Comparison of ENCODE assay signal across 8 cellular contexts in genomic region chr7:54663603-54664234, GRCh38.
DNase-seq lines count a peak whose midpoint lies in the region; ATAC-seq and TF ChIP-seq lines count a peak whose summit lies in the region.

No MANE protein-coding gene starts in this region.

- ATAC-seq in left cardiac atrium, result no peak
- ATAC-seq in activated T-helper 17 cell treated with anti-CD3 and anti-CD28 coated beads, Interleukin-2, amount 50 U/mL, for 72 hours (replicated peaks), result no peak
- ATAC-seq in lower lobe of right lung, result peak in 1 of 2 donors; percentile 28
- no peak for ATAC-seq in upper lobe of right lung

- H3K4me1 ChIP-seq in cardiac muscle cell (ENCODE audit: low read depth), result no peaks in the 10 kb centered on the region
- peaks cover 10% of the 10 kb centered on the region for H3K4me1 ChIP-seq in lower lobe of right lung
- H3K4me1 ChIP-seq in upper lobe of right lung, result no peaks in the 10 kb centered on the region

- TF ChIP-seq CTCF in cardiac muscle cell (IDR thresholded peaks at IDR 0.05; ENCODE audit: low read depth, low read length), result no peak
- no peak for TF ChIP-seq CTCF in lower lobe of right lung (IDR thresholded peaks at IDR 0.05)
- no peak for TF ChIP-seq CTCF in upper lobe of right lung (IDR thresholded peaks at IDR 0.05)

- intact Hi-C loops in left cardiac atrium (cut with DNase I) (no loop called here), lower lobe of right lung (cut with DNase I) (no loop called here), upper lobe of right lung (cut with DNase I) (no loop called here)

- H3K9me3 ChIP-seq in cardiac muscle cell (ENCODE audit: low read depth) (no peaks in the 10 kb centered on the region), lower lobe of right lung (no peaks in the 10 kb centered on the region), upper lobe of right lung (no peaks in the 10 kb centered on the region)

- H3K4me3 Mint-ChIP-seq in activated T-helper 17 cell treated with anti-CD3 and anti-CD28 coated beads, Interleukin-2, amount 50 U/mL, for 72 hours, result peak overlapping the region; percentile 51

- peaks cover 36% of the 10 kb centered on the region for H3K27me3 Mint-ChIP-seq in activated T-helper 17 cell treated with anti-CD3 and anti-CD28 coated beads, Interleukin-2, amount 50 U/mL, for 72 hours

- peaks cover 11% of the 10 kb centered on the region for H3K4me1 Mint-ChIP-seq in activated T-helper 17 cell treated with anti-CD3 and anti-CD28 coated beads, Interleukin-2, amount 50 U/mL, for 72 hours

- DNase-seq in cardiac muscle cell (ENCODE audit: low read depth in 1 of 2, low spot score in 1 of 2), result no peak
- DNase-seq in left cardiac atrium, result no peak
- no peak for DNase-seq in lower lobe of right lung
- DNase-seq in upper lobe of right lung, result no peak
- no peak for DNase-seq in glomerular visceral epithelial cell (ENCODE audit: extremely low spot score)
- DNase-seq in effector CD4-positive, alpha-beta T cell, result no peak
- no peak for DNase-seq in GM19240 (ENCODE audit: insufficient read length, low spot score)

- H3K9me3 Mint-ChIP-seq in activated T-helper 17 cell treated with anti-CD3 and anti-CD28 coated beads, Interleukin-2, amount 50 U/mL, for 72 hours, result peaks cover 4% of the 10 kb centered on the region

- H3K36me3 ChIP-seq in cardiac muscle cell (no peaks in the 10 kb centered on the region), lower lobe of right lung (no peaks in the 10 kb centered on the region), upper lobe of right lung (no peaks in the 10 kb centered on the region)

- H3K27ac ChIP-seq in cardiac muscle cell (no peak overlapping the region), lower lobe of right lung (no peak overlapping the region), upper lobe of right lung (no peak overlapping the region)

- H3K4me3 ChIP-seq in cardiac muscle cell (peak overlapping the region; percentile 35), lower lobe of right lung (peak overlapping the region; percentile 40), upper lobe of right lung (peak overlapping the region; percentile 35)

- no peaks in the 10 kb centered on the region for H3K36me3 Mint-ChIP-seq in activated T-helper 17 cell treated with anti-CD3 and anti-CD28 coated beads, Interleukin-2, amount 50 U/mL, for 72 hours (ENCODE audit: low read depth)

- H3K27me3 ChIP-seq in cardiac muscle cell (peaks cover 17% of the 10 kb centered on the region), lower lobe of right lung (ENCODE audit: low read depth) (peaks cover 39% of the 10 kb centered on the region), upper lobe of right lung (peaks cover 38% of the 10 kb centered on the region)

- no peak overlapping the region for H3K27ac Mint-ChIP-seq in activated T-helper 17 cell treated with anti-CD3 and anti-CD28 coated beads, Interleukin-2, amount 50 U/mL, for 72 hours
